ENCODE assay signal across 27 cellular contexts in the genomic region with DNA sequence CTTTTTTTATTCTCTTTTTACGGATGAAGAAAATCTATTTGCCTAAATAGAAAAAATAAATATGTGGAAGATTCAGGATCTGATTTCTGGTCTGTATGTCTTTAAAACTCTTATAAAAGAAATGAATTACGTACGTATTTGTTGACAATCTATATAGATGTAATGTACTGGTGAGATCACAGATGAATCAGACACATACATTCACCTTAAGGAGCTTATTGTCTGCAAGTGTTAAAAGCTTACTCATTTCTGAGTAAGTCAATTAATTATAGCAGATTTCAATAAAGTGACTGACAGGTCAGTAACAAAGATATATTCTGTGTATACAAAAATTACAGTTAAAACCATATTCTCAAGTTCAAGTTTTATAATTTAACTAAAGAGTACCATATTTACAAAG.
"Had no signal": no experiment of that assay in that cellular context is flagged by ENCODE, and none has a peak within 500 bp of the region (broad histone marks: within the 10 kb centered on the region; RNA-seq: fewer than 3 reads in every experiment).

No MANE protein-coding gene starts in this region.

- H3K36me3 Mint-ChIP-seq: immature natural killer cell, mesothelial cell of epicardium, neural progenitor cell had no signal

- DNase-seq: hypothalamus; immature natural killer cell; left ventricle myocardium inferior; mesendoderm; naive B cell; natural killer cell; nephron progenitor cell; occipital lobe; ovary; right lobe of liver; stimulated activated CD4-positive, alpha-beta T cell treated with anti-CD3 and anti-CD28 coated beads, Interleukin-2, amount 100 ng/mL, for 24 hours; stimulated activated CD4-positive, alpha-beta T cell treated with anti-CD3 and anti-CD28 coated beads, Interleukin-4, amount 100 ng/mL, for 1 hour; stimulated activated naive B cell treated with anti-CD40 and anti-IgM and Interleukin-4, amounts not matched to agents 10 μg/mL and 1 μg/mL and 100 μg/mL, for 72 hours; stimulated activated naive CD8-positive, alpha-beta T cell treated with anti-CD3 and anti-CD28 coated beads, Interleukin-15, Interleukin-2, amounts not matched to agents 100 U/mL and 50 U/mL, for 24 hours; stomach; testis; thyroid gland; trophoblast cell; upper lobe of right lung had no signal

- FAIRE-seq: islet of Langerhans, urothelium cell line had no signal

- H3K27me3 Mint-ChIP-seq: progenitor cell of endocrine pancreas had no signal

- H3K4me1 Mint-ChIP-seq: immature natural killer cell; mesothelial cell of epicardium; naive B cell; natural killer cell; nephron progenitor cell; neural progenitor cell; stimulated activated naive B cell treated with anti-CD40 and anti-IgM and Interleukin-4, amounts not matched to agents 10 μg/mL and 1 μg/mL and 100 μg/mL, for 72 hours had no signal

- H3K4me3 ChIP-seq: left ventricle myocardium inferior, lung, neural progenitor cell, ovary, right atrium auricular region, right lobe of liver, smooth muscle cell, stomach, testis, thyroid gland, upper lobe of right lung had no signal

- H3K27ac Mint-ChIP-seq: immature natural killer cell; mesothelial cell of epicardium; naive B cell; natural killer cell; nephron progenitor cell; neural progenitor cell; progenitor cell of endocrine pancreas; stimulated activated naive B cell treated with anti-CD40 and anti-IgM and Interleukin-4, amounts not matched to agents 10 μg/mL and 1 μg/mL and 100 μg/mL, for 72 hours had no signal

- ATAC-seq: natural killer cell; right lobe of liver; stimulated activated naive B cell treated with anti-CD40 and anti-IgM and Interleukin-4, amounts not matched to agents 10 μg/mL and 1 μg/mL and 100 μg/mL, for 72 hours; stimulated activated naive CD8-positive, alpha-beta T cell treated with anti-CD3 and anti-CD28 coated beads, Interleukin-15, Interleukin-2, amounts not matched to agents 100 U/mL and 50 U/mL, for 24 hours; upper lobe of right lung had no signal

- H3K4me3 Mint-ChIP-seq: immature natural killer cell; mesothelial cell of epicardium; naive B cell; natural killer cell; nephron progenitor cell; neural progenitor cell; stimulated activated naive B cell treated with anti-CD40 and anti-IgM and Interleukin-4, amounts not matched to agents 10 μg/mL and 1 μg/mL and 100 μg/mL, for 72 hours had no signal
